ENCODE assay signal across 1 cellular context in genomic region chr1:208243851-208244583, GRCh38.
TF ChIP-seq lines count a peak whose summit lies in the region.

A gene with protein sequence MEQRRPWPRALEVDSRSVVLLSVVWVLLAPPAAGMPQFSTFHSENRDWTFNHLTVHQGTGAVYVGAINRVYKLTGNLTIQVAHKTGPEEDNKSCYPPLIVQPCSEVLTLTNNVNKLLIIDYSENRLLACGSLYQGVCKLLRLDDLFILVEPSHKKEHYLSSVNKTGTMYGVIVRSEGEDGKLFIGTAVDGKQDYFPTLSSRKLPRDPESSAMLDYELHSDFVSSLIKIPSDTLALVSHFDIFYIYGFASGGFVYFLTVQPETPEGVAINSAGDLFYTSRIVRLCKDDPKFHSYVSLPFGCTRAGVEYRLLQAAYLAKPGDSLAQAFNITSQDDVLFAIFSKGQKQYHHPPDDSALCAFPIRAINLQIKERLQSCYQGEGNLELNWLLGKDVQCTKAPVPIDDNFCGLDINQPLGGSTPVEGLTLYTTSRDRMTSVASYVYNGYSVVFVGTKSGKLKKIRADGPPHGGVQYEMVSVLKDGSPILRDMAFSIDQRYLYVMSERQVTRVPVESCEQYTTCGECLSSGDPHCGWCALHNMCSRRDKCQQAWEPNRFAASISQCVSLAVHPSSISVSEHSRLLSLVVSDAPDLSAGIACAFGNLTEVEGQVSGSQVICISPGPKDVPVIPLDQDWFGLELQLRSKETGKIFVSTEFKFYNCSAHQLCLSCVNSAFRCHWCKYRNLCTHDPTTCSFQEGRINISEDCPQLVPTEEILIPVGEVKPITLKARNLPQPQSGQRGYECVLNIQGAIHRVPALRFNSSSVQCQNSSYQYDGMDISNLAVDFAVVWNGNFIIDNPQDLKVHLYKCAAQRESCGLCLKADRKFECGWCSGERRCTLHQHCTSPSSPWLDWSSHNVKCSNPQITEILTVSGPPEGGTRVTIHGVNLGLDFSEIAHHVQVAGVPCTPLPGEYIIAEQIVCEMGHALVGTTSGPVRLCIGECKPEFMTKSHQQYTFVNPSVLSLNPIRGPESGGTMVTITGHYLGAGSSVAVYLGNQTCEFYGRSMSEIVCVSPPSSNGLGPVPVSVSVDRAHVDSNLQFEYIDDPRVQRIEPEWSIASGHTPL (N-terminal part only) (minus strand): TSS chr1:208244384. CDS start chr1:208217922, 26,462 bp downstream.

TF ChIP-seq in HepG2, 621 proteins besides CTCF, POLR2A, EP300 and RAD21 (continued from another document):
- TF ChIP-seq, protein P1, sequence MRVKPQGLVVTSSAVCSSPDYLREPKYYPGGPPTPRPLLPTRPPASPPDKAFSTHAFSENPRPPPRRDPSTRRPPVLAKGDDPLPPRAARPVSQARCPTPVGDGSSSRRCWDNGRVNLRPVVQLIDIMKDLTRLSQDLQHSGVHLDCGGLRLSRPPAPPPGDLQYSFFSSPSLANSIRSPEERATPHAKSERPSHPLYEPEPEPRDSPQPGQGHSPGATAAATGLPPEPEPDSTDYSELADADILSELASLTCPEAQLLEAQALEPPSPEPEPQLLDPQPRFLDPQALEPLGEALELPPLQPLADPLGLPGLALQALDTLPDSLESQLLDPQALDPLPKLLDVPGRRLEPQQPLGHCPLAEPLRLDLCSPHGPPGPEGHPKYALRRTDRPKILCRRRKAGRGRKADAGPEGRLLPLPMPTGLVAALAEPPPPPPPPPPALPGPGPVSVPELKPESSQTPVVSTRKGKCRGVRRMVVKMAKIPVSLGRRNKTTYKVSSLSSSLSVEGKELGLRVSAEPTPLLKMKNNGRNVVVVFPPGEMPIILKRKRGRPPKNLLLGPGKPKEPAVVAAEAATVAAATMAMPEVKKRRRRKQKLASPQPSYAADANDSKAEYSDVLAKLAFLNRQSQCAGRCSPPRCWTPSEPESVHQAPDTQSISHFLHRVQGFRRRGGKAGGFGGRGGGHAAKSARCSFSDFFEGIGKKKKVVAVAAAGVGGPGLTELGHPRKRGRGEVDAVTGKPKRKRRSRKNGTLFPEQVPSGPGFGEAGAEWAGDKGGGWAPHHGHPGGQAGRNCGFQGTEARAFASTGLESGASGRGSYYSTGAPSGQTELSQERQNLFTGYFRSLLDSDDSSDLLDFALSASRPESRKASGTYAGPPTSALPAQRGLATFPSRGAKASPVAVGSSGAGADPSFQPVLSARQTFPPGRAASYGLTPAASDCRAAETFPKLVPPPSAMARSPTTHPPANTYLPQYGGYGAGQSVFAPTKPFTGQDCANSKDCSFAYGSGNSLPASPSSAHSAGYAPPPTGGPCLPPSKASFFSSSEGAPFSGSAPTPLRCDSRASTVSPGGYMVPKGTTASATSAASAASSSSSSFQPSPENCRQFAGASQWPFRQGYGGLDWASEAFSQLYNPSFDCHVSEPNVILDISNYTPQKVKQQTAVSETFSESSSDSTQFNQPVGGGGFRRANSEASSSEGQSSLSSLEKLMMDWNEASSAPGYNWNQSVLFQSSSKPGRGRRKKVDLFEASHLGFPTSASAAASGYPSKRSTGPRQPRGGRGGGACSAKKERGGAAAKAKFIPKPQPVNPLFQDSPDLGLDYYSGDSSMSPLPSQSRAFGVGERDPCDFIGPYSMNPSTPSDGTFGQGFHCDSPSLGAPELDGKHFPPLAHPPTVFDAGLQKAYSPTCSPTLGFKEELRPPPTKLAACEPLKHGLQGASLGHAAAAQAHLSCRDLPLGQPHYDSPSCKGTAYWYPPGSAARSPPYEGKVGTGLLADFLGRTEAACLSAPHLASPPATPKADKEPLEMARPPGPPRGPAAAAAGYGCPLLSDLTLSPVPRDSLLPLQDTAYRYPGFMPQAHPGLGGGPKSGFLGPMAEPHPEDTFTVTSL (CRISPR knock-in tag; IDR thresholded peaks at IDR 0.05; ENCODE audit: borderline replicate concordance) = no peak
- no peak for TF ChIP-seq ATF7 (IDR thresholded peaks at IDR 0.05)
- no peak for TF ChIP-seq ATF7 (CRISPR knock-in tag; IDR thresholded peaks at IDR 0.05)
- TF ChIP-seq ZNF225 (CRISPR knock-in tag; IDR thresholded peaks at IDR 0.05) = no peak
- TF ChIP-seq, protein P2, sequence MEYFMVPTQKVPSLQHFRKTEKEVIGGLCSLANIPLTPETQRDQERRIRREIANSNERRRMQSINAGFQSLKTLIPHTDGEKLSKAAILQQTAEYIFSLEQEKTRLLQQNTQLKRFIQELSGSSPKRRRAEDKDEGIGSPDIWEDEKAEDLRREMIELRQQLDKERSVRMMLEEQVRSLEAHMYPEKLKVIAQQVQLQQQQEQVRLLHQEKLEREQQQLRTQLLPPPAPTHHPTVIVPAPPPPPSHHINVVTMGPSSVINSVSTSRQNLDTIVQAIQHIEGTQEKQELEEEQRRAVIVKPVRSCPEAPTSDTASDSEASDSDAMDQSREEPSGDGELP (IDR thresholded peaks at IDR 0.05; ENCODE audit: borderline replicate concordance, low read depth) = no peak
- no peak for TF ChIP-seq TRIM24 (CRISPR knock-in tag; IDR thresholded peaks at IDR 0.05)
- no peak for TF ChIP-seq NFATC3 (CRISPR knock-in tag; IDR thresholded peaks at IDR 0.05)
- TF ChIP-seq ZBTB34 (CRISPR knock-in tag; IDR thresholded peaks at IDR 0.05) = no peak
- TF ChIP-seq SALL2 (CRISPR knock-in tag; IDR thresholded peaks at IDR 0.05) = peak; percentile 21; the same call in 1 of the 2 replicates
- TF ChIP-seq PTBP1 (IDR thresholded peaks at IDR 0.05; ENCODE audit: low read depth, low read length, poor library complexity, severe bottlenecking) = no peak
- TF ChIP-seq, protein P3, sequence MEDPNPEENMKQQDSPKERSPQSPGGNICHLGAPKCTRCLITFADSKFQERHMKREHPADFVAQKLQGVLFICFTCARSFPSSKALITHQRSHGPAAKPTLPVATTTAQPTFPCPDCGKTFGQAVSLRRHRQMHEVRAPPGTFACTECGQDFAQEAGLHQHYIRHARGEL (CRISPR knock-in tag; IDR thresholded peaks at IDR 0.05) = no peak
- TF ChIP-seq ZNF83 (CRISPR knock-in tag; IDR thresholded peaks at IDR 0.05; ENCODE audit: borderline replicate concordance) = no peak
- no peak for TF ChIP-seq GPN1 (CRISPR knock-in tag; IDR thresholded peaks at IDR 0.05; ENCODE audit: borderline replicate concordance)
- TF ChIP-seq, protein P4, sequence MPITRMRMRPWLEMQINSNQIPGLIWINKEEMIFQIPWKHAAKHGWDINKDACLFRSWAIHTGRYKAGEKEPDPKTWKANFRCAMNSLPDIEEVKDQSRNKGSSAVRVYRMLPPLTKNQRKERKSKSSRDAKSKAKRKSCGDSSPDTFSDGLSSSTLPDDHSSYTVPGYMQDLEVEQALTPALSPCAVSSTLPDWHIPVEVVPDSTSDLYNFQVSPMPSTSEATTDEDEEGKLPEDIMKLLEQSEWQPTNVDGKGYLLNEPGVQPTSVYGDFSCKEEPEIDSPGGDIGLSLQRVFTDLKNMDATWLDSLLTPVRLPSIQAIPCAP (CRISPR knock-in tag; IDR thresholded peaks at IDR 0.05; ENCODE audit: low read depth) = no peak
- TF ChIP-seq, protein P5, sequence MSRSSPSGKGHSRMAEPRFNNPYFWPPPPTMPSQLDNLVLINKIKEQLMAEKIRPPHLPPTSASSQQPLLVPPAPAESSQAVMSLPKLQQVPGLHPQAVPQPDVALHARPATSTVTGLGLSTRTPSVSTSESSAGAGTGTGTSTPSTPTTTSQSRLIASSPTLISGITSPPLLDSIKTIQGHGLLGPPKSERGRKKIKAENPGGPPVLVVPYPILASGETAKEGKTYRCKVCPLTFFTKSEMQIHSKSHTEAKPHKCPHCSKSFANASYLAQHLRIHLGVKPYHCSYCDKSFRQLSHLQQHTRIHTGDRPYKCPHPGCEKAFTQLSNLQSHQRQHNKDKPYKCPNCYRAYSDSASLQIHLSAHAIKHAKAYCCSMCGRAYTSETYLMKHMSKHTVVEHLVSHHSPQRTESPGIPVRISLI (CRISPR knock-in tag; IDR thresholded peaks at IDR 0.05; ENCODE audit: borderline replicate concordance) = no peak
- TF ChIP-seq, protein P6, sequence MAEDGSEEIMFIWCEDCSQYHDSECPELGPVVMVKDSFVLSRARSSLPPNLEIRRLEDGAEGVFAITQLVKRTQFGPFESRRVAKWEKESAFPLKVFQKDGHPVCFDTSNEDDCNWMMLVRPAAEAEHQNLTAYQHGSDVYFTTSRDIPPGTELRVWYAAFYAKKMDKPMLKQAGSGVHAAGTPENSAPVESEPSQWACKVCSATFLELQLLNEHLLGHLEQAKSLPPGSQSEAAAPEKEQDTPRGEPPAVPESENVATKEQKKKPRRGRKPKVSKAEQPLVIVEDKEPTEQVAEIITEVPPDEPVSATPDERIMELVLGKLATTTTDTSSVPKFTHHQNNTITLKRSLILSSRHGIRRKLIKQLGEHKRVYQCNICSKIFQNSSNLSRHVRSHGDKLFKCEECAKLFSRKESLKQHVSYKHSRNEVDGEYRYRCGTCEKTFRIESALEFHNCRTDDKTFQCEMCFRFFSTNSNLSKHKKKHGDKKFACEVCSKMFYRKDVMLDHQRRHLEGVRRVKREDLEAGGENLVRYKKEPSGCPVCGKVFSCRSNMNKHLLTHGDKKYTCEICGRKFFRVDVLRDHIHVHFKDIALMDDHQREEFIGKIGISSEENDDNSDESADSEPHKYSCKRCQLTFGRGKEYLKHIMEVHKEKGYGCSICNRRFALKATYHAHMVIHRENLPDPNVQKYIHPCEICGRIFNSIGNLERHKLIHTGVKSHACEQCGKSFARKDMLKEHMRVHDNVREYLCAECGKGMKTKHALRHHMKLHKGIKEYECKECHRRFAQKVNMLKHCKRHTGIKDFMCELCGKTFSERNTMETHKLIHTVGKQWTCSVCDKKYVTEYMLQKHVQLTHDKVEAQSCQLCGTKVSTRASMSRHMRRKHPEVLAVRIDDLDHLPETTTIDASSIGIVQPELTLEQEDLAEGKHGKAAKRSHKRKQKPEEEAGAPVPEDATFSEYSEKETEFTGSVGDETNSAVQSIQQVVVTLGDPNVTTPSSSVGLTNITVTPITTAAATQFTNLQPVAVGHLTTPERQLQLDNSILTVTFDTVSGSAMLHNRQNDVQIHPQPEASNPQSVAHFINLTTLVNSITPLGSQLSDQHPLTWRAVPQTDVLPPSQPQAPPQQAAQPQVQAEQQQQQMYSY (CRISPR knock-in tag; IDR thresholded peaks at IDR 0.05) = peak; percentile 40
- TF ChIP-seq RXRA (CRISPR knock-in tag; IDR thresholded peaks at IDR 0.05) = no peak
- TF ChIP-seq ZNF260 (CRISPR knock-in tag; IDR thresholded peaks at IDR 0.05; ENCODE audit: borderline replicate concordance, low read depth) = no peak
- TF ChIP-seq, protein P7, sequence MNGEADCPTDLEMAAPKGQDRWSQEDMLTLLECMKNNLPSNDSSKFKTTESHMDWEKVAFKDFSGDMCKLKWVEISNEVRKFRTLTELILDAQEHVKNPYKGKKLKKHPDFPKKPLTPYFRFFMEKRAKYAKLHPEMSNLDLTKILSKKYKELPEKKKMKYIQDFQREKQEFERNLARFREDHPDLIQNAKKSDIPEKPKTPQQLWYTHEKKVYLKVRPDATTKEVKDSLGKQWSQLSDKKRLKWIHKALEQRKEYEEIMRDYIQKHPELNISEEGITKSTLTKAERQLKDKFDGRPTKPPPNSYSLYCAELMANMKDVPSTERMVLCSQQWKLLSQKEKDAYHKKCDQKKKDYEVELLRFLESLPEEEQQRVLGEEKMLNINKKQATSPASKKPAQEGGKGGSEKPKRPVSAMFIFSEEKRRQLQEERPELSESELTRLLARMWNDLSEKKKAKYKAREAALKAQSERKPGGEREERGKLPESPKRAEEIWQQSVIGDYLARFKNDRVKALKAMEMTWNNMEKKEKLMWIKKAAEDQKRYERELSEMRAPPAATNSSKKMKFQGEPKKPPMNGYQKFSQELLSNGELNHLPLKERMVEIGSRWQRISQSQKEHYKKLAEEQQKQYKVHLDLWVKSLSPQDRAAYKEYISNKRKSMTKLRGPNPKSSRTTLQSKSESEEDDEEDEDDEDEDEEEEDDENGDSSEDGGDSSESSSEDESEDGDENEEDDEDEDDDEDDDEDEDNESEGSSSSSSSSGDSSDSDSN (CRISPR knock-in tag; IDR thresholded peaks at IDR 0.05) = peak; percentile 54; the same call in 1 of the 2 replicates
TF ChIP-seq in HepG2: peak in this region for 47.
